19 cellular contexts compared by ENCODE assay signal in the genomic region with DNA sequence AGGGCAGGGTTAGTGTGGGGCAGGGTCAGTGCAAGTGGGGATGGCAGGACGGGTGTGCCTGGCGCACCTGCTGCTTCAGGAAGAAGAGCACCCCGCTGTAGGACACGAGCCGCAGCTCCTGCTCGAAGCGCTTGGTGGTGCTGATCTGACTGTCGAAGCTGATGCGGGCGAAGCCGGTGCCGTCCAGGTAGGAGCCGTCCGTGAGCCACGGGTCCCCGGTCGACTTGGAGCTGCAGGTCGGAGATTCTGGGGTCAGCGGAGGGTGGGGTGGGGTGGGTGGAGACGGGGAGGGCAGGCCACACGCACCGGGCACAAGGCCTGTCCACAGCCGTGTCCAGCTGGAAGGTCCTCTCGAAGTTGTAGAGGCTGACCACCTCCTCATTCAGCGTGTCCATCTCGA. TPM values are rescaled to one million over a fixed set of nuclear protein-coding genes. Genes with fewer than 3 reads are reported as not detected.
DNase-seq lines count a peak whose midpoint lies in the region; ATAC-seq and TF ChIP-seq lines count a peak whose summit lies in the region.
"Had no signal": no experiment of that assay in that cellular context is flagged by ENCODE, and none has a peak within 500 bp of the region (broad histone marks: within the 10 kb centered on the region; RNA-seq: fewer than 3 reads in every experiment).

No MANE protein-coding gene starts in this region.

- H2AFZ ChIP-seq in trophoblast cell (ENCODE audit: insufficient read depth, low read length, poor library complexity) = no peak overlapping the region
- H2AFZ ChIP-seq: GM23338 had no signal

- H3K9ac ChIP-seq in trophoblast cell (ENCODE audit: low read length) = no peak overlapping the region
- H3K9ac ChIP-seq: BLaER1 treated with 17β-estradiol and CSF1 and Interleukin-3, amounts not matched to agents 10 nM and 100 nM had no signal

- peaks cover 93 to 94% of the 10 kb centered on the region in 2 experiments for H3K36me3 ChIP-seq in trophoblast cell (ENCODE audit: control insufficient read depth in 1 of 2, insufficient read depth in 2 of 2, low read length in 2 of 2)

- POLR2A ChIA-PET in RWPE1 (lab: Yijun Ruan, JAX; ENCODE audit: low non-redundant PET) = no interaction called here

- H3K27ac ChIP-seq in RWPE1 (peak overlapping the region; percentile 96), trophoblast cell (ENCODE audit: low read depth, low read length) (no peak overlapping the region)
- H3K27ac ChIP-seq: BLaER1 treated with 17β-estradiol and CSF1 and Interleukin-3, amounts not matched to agents 10 nM and 100 nM had no signal

- H3K79me2 ChIP-seq in trophoblast cell (ENCODE audit: control insufficient read depth, insufficient read depth, low read length, poor library complexity) = no peaks in the 10 kb centered on the region

- no peaks in the 10 kb centered on the region for H3K79me1 ChIP-seq in trophoblast cell (ENCODE audit: low read length)

- no peak overlapping the region for H2AK5ac ChIP-seq in trophoblast cell (ENCODE audit: low read length)

- no peak overlapping the region for H3K4me2 ChIP-seq in trophoblast cell (ENCODE audit: low read length)
- H3K4me2 ChIP-seq: BLaER1 treated with 17β-estradiol and CSF1 and Interleukin-3, amounts not matched to agents 10 nM and 100 nM; GM23338 had no signal

- TF ChIP-seq CTCF in RWPE1 (conservative IDR thresholded peaks at IDR 0.05; ENCODE audit: low read depth) = no peak

- no peaks in the 10 kb centered on the region for H3K27me3 ChIP-seq in trophoblast cell (ENCODE audit: insufficient read depth, low read length)
- H3K27me3 ChIP-seq: BE2C; BLaER1 treated with 17β-estradiol and CSF1 and Interleukin-3, amounts not matched to agents 10 nM and 100 nM had no signal

- no peak overlapping the region for H2BK5ac ChIP-seq in trophoblast cell (ENCODE audit: low read depth, low read length, poor library complexity)

- no peak overlapping the region for H4K91ac ChIP-seq in trophoblast cell (ENCODE audit: low read depth, low read length)

- DNase-seq in HCEC 1CT (peak; percentile 0), RWPE1 (ENCODE audit: low spot score) (no peak), trophoblast cell (no peak), AG08396 (ENCODE audit: low spot score) (no peak), NCI-H1436 treated with DMSO at 0.1 percent for 48 hours (lab: John Stamatoyannopoulos, UW) (no peak)
- DNase-seq in stimulated activated naive CD8-positive, alpha-beta T cell treated with anti-CD3 and anti-CD28 coated beads, Interleukin-15, Interleukin-2, amounts not matched to agents 100 U/mL and 50 U/mL, for 24 hours = no peak
- DNase-seq: AML-193; BE2C; CD4-positive, alpha-beta T cell; CD8-positive, alpha-beta memory T cell; DMS 273 treated with DMSO at 0.1 percent for 48 hours; DMS79; EL; GDM1; H9; HFFc6 had no signal

- H4K12ac ChIP-seq in trophoblast cell (ENCODE audit: low read depth, low read length) = no peak overlapping the region

- no peak overlapping the region for H2BK12ac ChIP-seq in trophoblast cell (ENCODE audit: low read length)

- H4K8ac ChIP-seq in trophoblast cell (ENCODE audit: low read depth, low read length) = no peak overlapping the region

- no peak overlapping the region for H3K23ac ChIP-seq in trophoblast cell (ENCODE audit: low read length)

- peak overlapping the region; percentile 10 for H3K4me3 ChIP-seq in trophoblast cell (ENCODE audit: low read depth, low read length)
- H3K4me3 ChIP-seq: BLaER1 treated with 17β-estradiol and CSF1 and Interleukin-3, amounts not matched to agents 10 nM and 100 nM; GM23338 had no signal

- peaks cover 7% of the 10 kb centered on the region for H3K9me3 ChIP-seq in trophoblast cell (ENCODE audit: insufficient read depth, low read depth, low read length)
- H3K9me3 ChIP-seq: BE2C; BLaER1 treated with 17β-estradiol and CSF1 and Interleukin-3, amounts not matched to agents 10 nM and 100 nM had no signal

- no peak for ATAC-seq in stimulated activated naive CD8-positive, alpha-beta T cell treated with anti-CD3 and anti-CD28 coated beads, Interleukin-15, Interleukin-2, amounts not matched to agents 100 U/mL and 50 U/mL, for 24 hours
- ATAC-seq: GM23338 had no signal

- H2BK120ac ChIP-seq in trophoblast cell (ENCODE audit: insufficient read depth, low read length, poor library complexity) = no peak overlapping the region

- H3K14ac ChIP-seq in trophoblast cell (ENCODE audit: low read length) = no peak overlapping the region

- no peak overlapping the region for H3K4ac ChIP-seq in trophoblast cell (ENCODE audit: low read depth, low read length)

- CTCF ChIA-PET in RWPE1 (lab: Yijun Ruan, JAX) = no interaction called here

- no CpG with 5 or more reads among the region's 26 CpGs for WGBS in trophoblast cell (ENCODE audit: extremely low coverage, insufficient coverage, insufficient read length)

- no peaks in the 10 kb centered on the region for H3K4me1 ChIP-seq in trophoblast cell (ENCODE audit: control insufficient read depth in 1 of 2, insufficient read depth in 2 of 2, low read length in 2 of 2)
- H3K4me1 ChIP-seq: BE2C had no signal

- no peak overlapping the region for H3K18ac ChIP-seq in trophoblast cell (ENCODE audit: low read length)

RNA-seq across cellular contexts. Expression of gene ADRM1, which starts 10.2 kb away (rescaled TPM):
- 164 and 175 TPM in 2 replicates for polyA plus RNA-seq in trophoblast cell (2013)

RNA-seq across cellular contexts. Expression of gene LAMA5, which starts 54.1 kb away (rescaled TPM):
- polyA plus RNA-seq in trophoblast cell (2013) = 135 and 147 TPM in 2 replicates
- polyA plus RNA-seq: CD14-positive monocyte; CD8-positive, alpha-beta memory T cell had no signal
